11 cellular contexts compared by ENCODE assay signal in the genomic region with DNA sequence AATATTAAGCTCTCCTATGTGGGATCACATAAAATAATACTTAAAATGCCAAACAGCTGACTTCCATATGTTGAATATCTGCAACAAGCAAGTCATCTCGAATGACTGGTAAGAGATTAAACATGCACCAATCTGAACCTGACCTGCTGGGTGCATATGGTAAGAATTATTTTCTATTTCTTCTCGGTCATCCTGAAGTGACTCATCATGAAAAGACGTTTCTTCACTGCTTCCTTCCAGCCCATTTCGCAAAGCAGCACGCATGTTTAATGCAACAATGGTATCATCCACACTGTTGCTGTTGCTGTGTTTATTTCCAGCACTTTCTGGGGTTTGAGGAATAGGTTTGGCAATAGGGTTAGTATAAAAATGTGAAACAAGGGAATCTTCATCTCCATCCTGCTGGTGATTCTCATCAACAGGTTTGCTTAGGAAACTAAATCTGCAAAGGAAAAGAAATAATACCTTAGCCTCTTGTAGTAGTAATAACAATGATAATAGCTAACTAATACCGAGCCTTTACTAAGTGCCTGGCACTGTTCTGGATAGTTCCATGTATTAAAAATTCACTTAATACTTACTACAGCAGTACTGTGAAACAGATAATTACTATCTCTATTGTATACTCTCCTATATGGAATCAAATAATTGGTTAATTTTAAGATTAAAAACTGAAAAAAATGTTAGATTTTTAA. TPM values are rescaled to one million over a fixed set of nuclear protein-coding genes. Genes with fewer than 3 reads are reported as not detected.
DNase-seq lines count a peak whose midpoint lies in the region; ATAC-seq and TF ChIP-seq lines count a peak whose summit lies in the region.
"Had no signal": no experiment of that assay in that cellular context is flagged by ENCODE, and none has a peak within 500 bp of the region (broad histone marks: within the 10 kb centered on the region; RNA-seq: fewer than 3 reads in every experiment).

No MANE protein-coding gene starts in this region.

- TF ChIP-seq CTCF in CD14-positive monocyte (IDR thresholded peaks at IDR 0.05) (no peak), omental fat pad (IDR thresholded peaks at IDR 0.05) (no peak)

- H3K27ac Mint-ChIP-seq in CD14-positive monocyte, result peak overlapping the region; percentile 86 to 96 (median 93)

- no peaks in the 10 kb centered on the region for H3K27me3 Mint-ChIP-seq in CD14-positive monocyte (ENCODE audit: low read depth in 3 of 3)

- DNase-seq in CD14-positive monocyte (ENCODE audit: low spot score) (peak; percentile 78), NOMO-1 (lab: John Stamatoyannopoulos, UW; ENCODE audit: unreplicated experiment in 2 of 2) (peak; percentile 58 to 92), dedifferentiated amniotic fluid mesenchymal stem cell (ENCODE audit: extremely low spot score) (peak; percentile 96), omental fat pad (ENCODE audit: low spot score) (no peak), medulla oblongata (ENCODE audit: extremely low spot score) (no peak), cerebellar cortex (ENCODE audit: low spot score) (no peak)
- DNase-seq: activated CD8-positive, alpha-beta memory T cell treated with anti-CD3 and anti-CD28 coated beads for 24 hours; cortex of kidney; testis had no signal

- H3K9me3 Mint-ChIP-seq in CD14-positive monocyte, result no peaks in the 10 kb centered on the region

- peak overlapping the region in 1 of 2 donors; percentile 51 for H3K4me3 Mint-ChIP-seq in CD14-positive monocyte

- peak; percentile 64 for ATAC-seq in omental fat pad (ENCODE audit: low FRiP score)
- no peak for ATAC-seq in GM21423 (IDR thresholded peaks at IDR 0.05; ENCODE audit: unreplicated experiment)
- ATAC-seq in GM19452 (IDR thresholded peaks at IDR 0.05; ENCODE audit: unreplicated experiment), result no peak

- intact Hi-C loops in CD14-positive monocyte (cut with micrococcal nuclease), result loop anchor here in 1 of 2 donors (10.0 kb wide), 1 partner anchor 62 kb away; no protein-coding TSS in a partner anchor

- peaks cover 75 to 86% of the 10 kb centered on the region in 2 donors for H3K36me3 Mint-ChIP-seq in CD14-positive monocyte

- H3K4me1 Mint-ChIP-seq in CD14-positive monocyte, result peaks cover 15% of the 10 kb centered on the region

RNA-seq across cellular contexts. Expression of a gene that starts 52.0 kb away (rescaled TPM):
- polyA plus RNA-seq in CD14-positive monocyte, result not detected
- total RNA-seq in omental fat pad, result 1 to 10 TPM; 1.1 to 4.7 (median 2.6) TPM

Comparison
In these comparisons a context has a peak if more than half of its experiments do, and no peak if none do; other contexts are left out.
1. DNase-seq: peak in CD14-positive monocyte (single experiment), NOMO-1 (2 of 2) and dedifferentiated amniotic fluid mesenchymal stem cell (single experiment); none in omental fat pad (single experiment), medulla oblongata (single experiment) and cerebellar cortex (single experiment).